8 cellular contexts compared by ENCODE assay signal in the genomic region with DNA sequence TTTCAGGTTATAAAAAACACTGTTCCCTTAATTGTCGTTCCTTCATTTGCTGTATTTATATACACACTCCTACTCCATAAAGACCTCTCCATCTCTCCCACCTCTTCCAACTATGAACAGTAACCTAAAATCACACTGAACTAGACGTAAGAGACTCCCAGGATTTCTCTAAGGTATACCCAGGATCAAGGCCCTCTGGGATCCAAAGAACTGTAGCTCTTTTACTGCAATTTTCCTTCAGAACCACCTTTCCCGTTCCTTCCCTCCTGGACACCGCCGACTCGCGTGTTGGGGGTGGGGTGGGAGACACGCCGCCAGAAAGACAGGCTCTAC. TPM values are rescaled to one million over a fixed set of nuclear protein-coding genes. Genes with fewer than 3 reads are reported as not detected.
DNase-seq lines count a peak whose midpoint lies in the region; ATAC-seq lines count a peak whose summit lies in the region.

No MANE protein-coding gene starts in this region.

- peak overlapping the region; percentile 88 to 99 (median 95) for H3K27ac Mint-ChIP-seq in naive thymus-derived CD4-positive, alpha-beta T cell

- peaks cover 0 to 13% (median 0%) of the 10 kb centered on the region in 5 donors for H3K36me3 Mint-ChIP-seq in naive thymus-derived CD4-positive, alpha-beta T cell

- H3K4me1 ChIP-seq in BLaER1 (peaks cover 22% of the 10 kb centered on the region), HUES48 (ENCODE audit: control insufficient read depth, insufficient read depth, low read length) (peaks cover 15% of the 10 kb centered on the region; the same call in 1 of the 2 replicates)
- peaks cover 11 to 19% of the 10 kb centered on the region in 2 donors for H3K4me1 ChIP-seq in naive thymus-derived CD4-positive, alpha-beta T cell (ENCODE audit: control insufficient read depth in 2 of 2, insufficient read depth in 2 of 2, low read length in 2 of 2)

- H3K9me3 ChIP-seq in BLaER1 (no peaks in the 10 kb centered on the region), HUES48 (ENCODE audit: control insufficient read depth, insufficient read depth, low read length) (no peaks in the 10 kb centered on the region)
- no peaks in the 10 kb centered on the region for H3K9me3 ChIP-seq in naive thymus-derived CD4-positive, alpha-beta T cell (ENCODE audit: control insufficient read depth in 2 of 3, low read length in 3 of 3)

- H3K4me2 ChIP-seq in BLaER1, result peak overlapping the region; percentile 88

- DNase-seq in caudate nucleus (lab: John Stamatoyannopoulos, UW) (no peak), foreskin melanocyte (no peak)
- DNase-seq in naive thymus-derived CD4-positive, alpha-beta T cell, result peak in 1 of 9 donors; percentile 4
- no peak for DNase-seq in stimulated activated CD4-positive, alpha-beta T cell treated with anti-CD3 and anti-CD28 coated beads, Interleukin-1b, Interleukin-23, amount 100 ng/mL, for 48 hours

- peak overlapping the region; percentile 89 to 99 (median 94) for H3K4me3 Mint-ChIP-seq in naive thymus-derived CD4-positive, alpha-beta T cell

- POLR2A ChIA-PET in naive thymus-derived CD4-positive, alpha-beta T cell (lab: Charles Lee), result interaction anchor here (0.6 to 4.6 kb wide), 14 partner anchors 13 to 172 kb away, joined by 3 to 67 read pairs (median 3); a partner anchor contains a TSS

- H3K27me3 Mint-ChIP-seq in naive thymus-derived CD4-positive, alpha-beta T cell, result no peaks in the 10 kb centered on the region

- peak overlapping the region; percentile 96 for H3K4me3 ChIP-seq in BLaER1
- peak overlapping the region; percentile 96 for H3K4me3 ChIP-seq in HUES48 (ENCODE audit: low read depth, low read length)
- H3K4me3 ChIP-seq in naive thymus-derived CD4-positive, alpha-beta T cell (ENCODE audit: low read length), result peak overlapping the region; percentile 72

- peak overlapping the region; percentile 98 for H3K27ac ChIP-seq in BLaER1
- H3K27ac ChIP-seq in HUES48 (ENCODE audit: low read depth, low read length), result peak overlapping the region; percentile 99
- peak overlapping the region; percentile 97 for H3K27ac ChIP-seq in caudate nucleus (ENCODE audit: low read depth, low read length)
- H3K27ac ChIP-seq in naive thymus-derived CD4-positive, alpha-beta T cell (ENCODE audit: low read depth, low read length), result peak overlapping the region; percentile 97

- CTCF ChIA-PET in naive thymus-derived CD4-positive, alpha-beta T cell (lab: Charles Lee), result interaction anchor here (2.1 kb wide), 1 partner anchor 171 kb away, joined by 12 read pairs; a partner anchor contains a TSS

- peaks cover 0 to 3% (median 0%) of the 10 kb centered on the region in 11 donors for H3K9me3 Mint-ChIP-seq in naive thymus-derived CD4-positive, alpha-beta T cell

- H3K4me1 Mint-ChIP-seq in naive thymus-derived CD4-positive, alpha-beta T cell, result peaks cover 18 to 52% (median 46%) of the 10 kb centered on the region in 7 donors

- ATAC-seq in naive thymus-derived CD4-positive, alpha-beta T cell, result no peak
- ATAC-seq in GM18861 (IDR thresholded peaks at IDR 0.05; ENCODE audit: unreplicated experiment), result no peak
- ATAC-seq in GM19023 (IDR thresholded peaks at IDR 0.05; ENCODE audit: unreplicated experiment), result no peak

- intact Hi-C loops in naive thymus-derived CD4-positive, alpha-beta T cell (cut with micrococcal nuclease), result loop anchor here in 1 of 2 donors (1.0 to 10.0 kb wide), 3 partner anchors 171 to 692 kb away; a partner anchor contains a TSS

- peak overlapping the region; percentile 98 for H3K9ac ChIP-seq in BLaER1
- peak overlapping the region; percentile 98 for H3K9ac ChIP-seq in HUES48 (ENCODE audit: low read depth, low read length)

- H3K36me3 ChIP-seq in BLaER1 (peaks cover 30% of the 10 kb centered on the region), HUES48 (ENCODE audit: control insufficient read depth, insufficient read depth, low read length) (peaks cover 2% of the 10 kb centered on the region; the same call in 1 of the 2 replicates)
- peaks cover 0 to 10% (median 0%) of the 10 kb centered on the region in 3 experiments for H3K36me3 ChIP-seq in naive thymus-derived CD4-positive, alpha-beta T cell (ENCODE audit: control insufficient read depth in 2 of 3, insufficient read depth in 3 of 3, low read length in 3 of 3)

- peaks cover 47% of the 10 kb centered on the region for H4K20me1 ChIP-seq in BLaER1

- H3K27me3 ChIP-seq in BLaER1 (no peaks in the 10 kb centered on the region), HUES48 (ENCODE audit: control insufficient read depth, insufficient read depth, low read length) (no peaks in the 10 kb centered on the region)
- H3K27me3 ChIP-seq in naive thymus-derived CD4-positive, alpha-beta T cell (ENCODE audit: control insufficient read depth in 2 of 2, insufficient read depth in 2 of 2, low read length in 2 of 2), result no peaks in the 10 kb centered on the region

RNA-seq across cellular contexts. Expression of a gene that starts 0.7 kb away (rescaled TPM):
- 10 to 100 TPM; 33.3 to 49.5 (median 44.6) TPM for total RNA-seq in naive thymus-derived CD4-positive, alpha-beta T cell
- polyA plus RNA-seq in naive thymus-derived CD4-positive, alpha-beta T cell, result 10 to 100 TPM; 14.2 to 17.7 TPM

RNA-seq across cellular contexts. Expression of a gene that starts 29.1 kb away (rescaled TPM):
- total RNA-seq in naive thymus-derived CD4-positive, alpha-beta T cell, result 10 to 100 TPM; 14.0 to 70.7 (median 60.2) TPM
- 1 to 10 TPM; 5.1 to 6.6 TPM for polyA plus RNA-seq in naive thymus-derived CD4-positive, alpha-beta T cell

RNA-seq across cellular contexts. Expression of a gene that starts 32.3 kb away (rescaled TPM):
- total RNA-seq in naive thymus-derived CD4-positive, alpha-beta T cell, result 10 to 100 TPM; 26.6 to 84.9 (median 47.1) TPM
- 100 to 1,000 TPM; 132 to 135 TPM for polyA plus RNA-seq in naive thymus-derived CD4-positive, alpha-beta T cell
